In genomic region chr10:62250594-62251198, GRCh38 we compare ENCODE assay signal across 15 cellular contexts. TPM values are rescaled to one million over a fixed set of nuclear protein-coding genes. Genes with fewer than 3 reads are reported as not detected.
DNase-seq lines count a peak whose midpoint lies in the region; TF ChIP-seq lines count a peak whose summit lies in the region.
"Had no signal": no experiment of that assay in that cellular context is flagged by ENCODE, and none has a peak within 500 bp of the region (broad histone marks: within the 10 kb centered on the region; RNA-seq: fewer than 3 reads in every experiment).

No MANE protein-coding gene starts in this region.

- no peaks in the 10 kb centered on the region for H3K9me3 Mint-ChIP-seq in neural progenitor cell
- H3K9me3 Mint-ChIP-seq: central memory CD8-positive, alpha-beta T cell had no signal

- no peaks in the 10 kb centered on the region for H3K27me3 Mint-ChIP-seq in neural progenitor cell (ENCODE audit: insufficient read depth, low read depth)
- H3K27me3 Mint-ChIP-seq: central memory CD8-positive, alpha-beta T cell had no signal

- H3K36me3 Mint-ChIP-seq in neural progenitor cell: peaks cover 19% of the 10 kb centered on the region

- no peak overlapping the region for H3K27ac Mint-ChIP-seq in neural progenitor cell

- H3K36me3 ChIP-seq in hepatocyte (replicated peaks; ENCODE audit: insufficient read depth, low read depth) (no peaks in the 10 kb centered on the region), neural progenitor cell (peaks cover 6% of the 10 kb centered on the region)

- H3K9me2 ChIP-seq in hepatocyte (replicated peaks; ENCODE audit: insufficient read depth): no peaks in the 10 kb centered on the region

- DNase-seq in ACHN (peak; percentile 75), HCEC 1CT (peak; percentile 80), SW 1271 (lab: John Stamatoyannopoulos, UW) (peak; percentile 32 to 63), hepatocyte (ENCODE audit: low spot score) (peak; percentile 61), AML-193 (lab: John Stamatoyannopoulos, UW) (no peak), NCI-H187 treated with DMSO at 0.1 percent for 48 hours (lab: John Stamatoyannopoulos, UW) (no peak), neural progenitor cell (ENCODE audit: low spot score) (no peak)
- no peak for DNase-seq in stimulated activated CD4-positive, alpha-beta T cell treated with anti-CD3 and anti-CD28 coated beads, Interleukin-1b, Interleukin-23, amount 100 ng/mL, for 48 hours
- DNase-seq: activated T-cell treated with anti-CD3 and anti-CD28 coated beads for 4 hours; MV-4-11; NK-92 treated with Interleukin-12 subunit alpha and Interleukin-12 subunit beta, amount 100 ng/mL, for 24 hours; testis had no signal

- H3K79me2 ChIP-seq in hepatocyte: peaks cover 2% of the 10 kb centered on the region
- peaks cover 91% of the 10 kb centered on the region for H3K79me2 ChIP-seq in neural progenitor cell (ENCODE audit: low read depth)

- no peaks in the 10 kb centered on the region for H3K9me3 ChIP-seq in hepatocyte (ENCODE audit: low read depth)
- H3K9me3 ChIP-seq in neural progenitor cell (ENCODE audit: low read depth): no peaks in the 10 kb centered on the region
- H3K9me3 ChIP-seq: testis had no signal

- H2AFZ ChIP-seq in hepatocyte (no peak overlapping the region), neural progenitor cell (replicated peaks) (no peak overlapping the region)

- no peak overlapping the region for H3K9ac ChIP-seq in neural progenitor cell
- H3K9ac ChIP-seq: BLaER1 treated with 17β-estradiol and CSF1 and Interleukin-3, amounts not matched to agents 10 nM and 100 nM had no signal

- H3K4me3 Mint-ChIP-seq in neural progenitor cell: no peak overlapping the region
- H3K4me3 Mint-ChIP-seq: central memory CD8-positive, alpha-beta T cell had no signal

- H3K4me1 ChIP-seq in hepatocyte (ENCODE audit: insufficient read depth) (no peaks in the 10 kb centered on the region), neural progenitor cell (no peaks in the 10 kb centered on the region)
- H3K4me1 ChIP-seq: testis had no signal

- 93% methylated on average over 5 of the region's 5 CpGs for WGBS in hepatocyte (ENCODE audit: low lambda C conversion rate, missing lambda C conversion rate)

- H3K4me3 ChIP-seq in hepatocyte (no peak overlapping the region), neural progenitor cell (no peak overlapping the region)
- H3K4me3 ChIP-seq: BLaER1 treated with 17β-estradiol and CSF1 and Interleukin-3, amounts not matched to agents 10 nM and 100 nM; lung; testis had no signal

- peak overlapping the region; percentile 63 for H3K27ac ChIP-seq in hepatocyte
- H3K27ac ChIP-seq in neural progenitor cell: no peak overlapping the region
- H3K27ac ChIP-seq: testis had no signal

- no peaks in the 10 kb centered on the region for H3K27me3 ChIP-seq in hepatocyte
- no peaks in the 10 kb centered on the region for H3K27me3 ChIP-seq in neural progenitor cell
- H3K27me3 ChIP-seq: BLaER1 treated with 17β-estradiol and CSF1 and Interleukin-3, amounts not matched to agents 10 nM and 100 nM; testis had no signal

- TF ChIP-seq CTCF in hepatocyte (IDR thresholded peaks at IDR 0.05; ENCODE audit: poor library complexity): no peak
- TF ChIP-seq CTCF in neural progenitor cell (IDR thresholded peaks at IDR 0.05): no peak

- H4K20me1 ChIP-seq in hepatocyte (ENCODE audit: insufficient read depth, poor library complexity, severe bottlenecking): no peaks in the 10 kb centered on the region
- H4K20me1 ChIP-seq in neural progenitor cell (ENCODE audit: low read depth): peaks cover 6% of the 10 kb centered on the region

- no peak overlapping the region for H3K4me2 ChIP-seq in hepatocyte
- H3K4me2 ChIP-seq in neural progenitor cell: no peak overlapping the region

- in situ Hi-C loops in ACHN (cut with HindIII; ENCODE audit: low pct_ligation_motif_present, low pct_unique_long_range_greater_than_20kb, low sequenced_read_pairs): no loop called here

- H3F3A ChIP-seq in neural progenitor cell (ENCODE audit: low read depth): peaks cover 4% of the 10 kb centered on the region

- peaks cover 5% of the 10 kb centered on the region for H3K4me1 Mint-ChIP-seq in neural progenitor cell
- H3K4me1 Mint-ChIP-seq: central memory CD8-positive, alpha-beta T cell had no signal

RNA-seq across cellular contexts. Expression of gene RTKN2, which starts 17.9 kb away (rescaled TPM):
- 5.3 and 6.6 TPM in 2 replicates for total RNA-seq in hepatocyte
- polyA plus RNA-seq in hepatocyte: 0.68 and 2.2 TPM in 2 replicates
- 39.1 and 65.9 TPM in 2 replicates for total RNA-seq in neural progenitor cell (ENCODE audit: low replicate concordance)

Comparison
In these comparisons a context has a peak if more than half of its experiments do, and no peak if none do; other contexts are left out.
1. DNase-seq: peak in ACHN (single experiment), HCEC 1CT (single experiment), SW 1271 (2 of 2) and hepatocyte (single experiment); none in AML-193 (0 of 2), NCI-H187 treated with DMSO at 0.1 percent for 48 hours (single experiment), neural progenitor cell (single experiment) and stimulated activated CD4-positive, alpha-beta T cell treated with anti-CD3 and anti-CD28 coated beads, Interleukin-1b, Interleukin-23, amount 100 ng/mL, for 48 hours (single experiment).